8 cellular contexts compared by ENCODE assay signal in genomic region chr4:1871471-1872021, GRCh38. TPM values are rescaled to one million over a fixed set of nuclear protein-coding genes. Genes with fewer than 3 reads are reported as not detected.
DNase-seq lines count a peak whose midpoint lies in the region; ATAC-seq, FAIRE-seq and TF ChIP-seq lines count a peak whose summit lies in the region.

No MANE protein-coding gene starts in this region.

- no peak for TF ChIP-seq CTCF in OCI-LY3 (IDR thresholded peaks at IDR 0.05; ENCODE audit: low read depth, low read length)
- no peak for TF ChIP-seq CTCF in esophagus squamous epithelium (IDR thresholded peaks at IDR 0.05)
- no peak for TF ChIP-seq CTCF in pancreas (IDR thresholded peaks at IDR 0.05)

- FAIRE-seq in pancreas (lab: Jason Lieb, UNC), result no peak

- TF ChIP-seq POLR2A in esophagus squamous epithelium (IDR thresholded peaks at IDR 0.05), result no peak

- intact Hi-C loops in esophagus squamous epithelium (cut with DNase I), result no loop called here
- intact Hi-C loops in pancreas (cut with DNase I), result no loop called here

- H3K9ac ChIP-seq in OCI-LY3 (ENCODE audit: low read length), result peak overlapping the region; percentile 96

- peaks cover 7% of the 10 kb centered on the region for H3K36me3 ChIP-seq in OCI-LY3 (replicated peaks; ENCODE audit: low read depth, low read length)
- H3K36me3 ChIP-seq in esophagus squamous epithelium, result no peaks in the 10 kb centered on the region
- H3K36me3 ChIP-seq in pancreas, result no peaks in the 10 kb centered on the region

- no CpG with 5 or more reads among the region's 79 CpGs for WGBS in esophagus squamous epithelium, 2 donors
- WGBS in pancreas, 2 donors, result 0 to 1% methylated on average over 30 to 79 of the region's 79 CpGs

- peak overlapping the region; percentile 90 for H3K4me3 ChIP-seq in OCI-LY3 (ENCODE audit: low read length)
- peak overlapping the region; percentile 69 to 99 (median 96) for H3K4me3 ChIP-seq in esophagus squamous epithelium
- peak overlapping the region; percentile 65 to 87 (median 84) for H3K4me3 ChIP-seq in pancreas

- DNase-seq in NCI-H146 (lab: John Stamatoyannopoulos, UW) (peak; percentile 74), NCI-H146 treated with DMSO at 0.1 percent for 48 hours (lab: John Stamatoyannopoulos, UW; ENCODE audit: unreplicated experiment) (no peak), HCEC 1CT (peak; percentile 3), esophagus squamous epithelium (lab: John Stamatoyannopoulos, UW) (no peak), pancreas (peak; percentile 42 to 87 (median 62)), hippocampal formation (lab: John Stamatoyannopoulos, UW) (no peak), DMS153 (lab: John Stamatoyannopoulos, UW) (no peak)

- H4K20me1 ChIP-seq in OCI-LY3 (ENCODE audit: insufficient read depth, low read length), result peaks cover 36% of the 10 kb centered on the region

- peaks cover 60% of the 10 kb centered on the region for H3K79me2 ChIP-seq in OCI-LY3 (ENCODE audit: low read length)

- peak overlapping the region; percentile 83 for H3K4me2 ChIP-seq in OCI-LY3 (ENCODE audit: low read length)

- H3K9me3 ChIP-seq in OCI-LY3 (ENCODE audit: insufficient read depth, low read length) (no peaks in the 10 kb centered on the region), esophagus squamous epithelium (no peaks in the 10 kb centered on the region), pancreas (no peaks in the 10 kb centered on the region)

- H3K4me1 ChIP-seq in OCI-LY3 (ENCODE audit: low read length) (peaks cover 32% of the 10 kb centered on the region), esophagus squamous epithelium (peaks cover 10 to 43% (median 19%) of the 10 kb centered on the region in 3 donors), pancreas (peaks cover 27 to 43% (median 34%) of the 10 kb centered on the region in 3 donors)

- no peak for ATAC-seq in pancreas

- H3K27me3 ChIP-seq in OCI-LY3 (ENCODE audit: low read depth, low read length) (no peaks in the 10 kb centered on the region; the same call in 1 of the 2 replicates), esophagus squamous epithelium (peaks cover 0 to 10% (median 0%) of the 10 kb centered on the region in 4 donors), pancreas (no peaks in the 10 kb centered on the region)

- H3K27ac ChIP-seq in OCI-LY3 (ENCODE audit: low read length) (peak overlapping the region; percentile 88), esophagus squamous epithelium (peak overlapping the region; percentile 82 to 100 (median 96)), pancreas (peak overlapping the region; percentile 55 to 78 (median 66))

- H2AFZ ChIP-seq in OCI-LY3 (ENCODE audit: low read depth, low read length), result no peak overlapping the region

RNA-seq across cellular contexts. Expression of gene NSD2, which starts 0.4 kb away (rescaled TPM):
- 10 to 100 TPM; 31.9 to 36.4 (median 34.5) TPM for total RNA-seq in esophagus squamous epithelium
- total RNA-seq in pancreas, result 10 to 100 TPM; 20.0 to 36.6 (median 23.8) TPM
- 10 to 100 TPM; 11.7 to 14.2 TPM for polyA plus RNA-seq in pancreas

RNA-seq across cellular contexts. Expression of gene LETM1, which starts 15.6 kb away (rescaled TPM):
- total RNA-seq in esophagus squamous epithelium, result 10 to 100 TPM; 40.6 to 85.6 (median 72.8) TPM
- 10 to 100 TPM; 13.0 to 22.6 (median 19.3) TPM for total RNA-seq in pancreas
- 10 to 100 TPM; 13.7 to 28.0 TPM for polyA plus RNA-seq in pancreas

Comparison
In these comparisons a context has a peak if more than half of its experiments do, and no peak if none do; other contexts are left out.
1. DNase-seq: peak in NCI-H146 (single experiment), HCEC 1CT (single experiment) and pancreas (6 of 6); none in NCI-H146 treated with DMSO at 0.1 percent for 48 hours (single experiment), esophagus squamous epithelium (single experiment), hippocampal formation (0 of 2) and DMS153 (single experiment).
2. Peak in every context shown above with its lines, with median percentiles within 50 percentile points of each other: H3K27ac ChIP-seq and H3K4me3 ChIP-seq.